Comparison of ENCODE assay signal across 1 cellular context in the genomic region with DNA sequence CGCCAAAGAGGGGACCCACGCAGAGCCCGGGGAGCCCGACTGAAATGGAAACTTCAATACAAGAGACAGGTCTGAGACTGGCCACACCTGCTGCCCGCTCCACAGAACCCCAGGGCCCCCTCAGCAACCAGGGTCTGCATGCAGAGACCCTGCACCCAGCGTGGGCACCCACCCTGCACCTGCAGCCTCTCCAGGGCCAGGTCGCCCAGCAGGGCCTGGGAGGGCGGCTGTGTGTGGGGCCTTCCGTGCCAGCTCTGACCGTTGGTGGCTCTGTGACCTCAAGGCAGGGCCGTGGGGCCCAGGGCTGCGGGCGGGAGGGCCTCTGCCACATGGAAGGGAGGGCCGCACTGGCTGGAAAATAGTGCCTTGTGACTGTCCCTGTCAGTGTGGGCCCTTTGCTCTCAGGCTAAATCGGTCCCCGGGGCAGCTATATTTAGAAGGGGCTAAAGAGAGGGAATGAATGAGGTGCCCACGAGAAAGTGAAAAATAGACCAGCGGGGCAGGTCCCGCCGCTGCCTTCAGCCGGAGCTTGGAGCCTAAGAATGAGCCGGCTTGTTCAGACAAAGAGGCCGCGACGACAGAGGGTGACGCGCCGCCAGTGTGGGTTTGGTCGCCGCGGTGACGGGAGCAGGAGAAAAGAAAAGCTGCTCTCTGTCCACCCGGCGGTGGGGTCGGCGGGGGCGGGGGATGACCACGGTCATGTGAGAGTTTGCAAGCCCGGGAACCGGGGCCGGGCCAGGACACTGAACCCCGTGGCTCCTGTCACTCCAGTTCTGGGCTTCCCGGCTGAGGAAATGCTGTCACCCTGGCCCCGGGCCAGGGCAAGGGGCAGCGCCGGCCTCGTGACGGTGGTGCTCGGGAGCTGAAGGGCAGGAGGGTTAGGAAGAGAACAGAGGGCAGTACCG.
A peak's percentile ranks its signal among the peaks of the same experiment; 100 is the strongest.
TF ChIP-seq lines count a peak whose summit lies in the region.

No MANE protein-coding gene starts in this region.

TF ChIP-seq in HepG2, 621 proteins besides CTCF, POLR2A, EP300 and RAD21 (continued from another document and continues in another):
- TF ChIP-seq, protein P1, sequence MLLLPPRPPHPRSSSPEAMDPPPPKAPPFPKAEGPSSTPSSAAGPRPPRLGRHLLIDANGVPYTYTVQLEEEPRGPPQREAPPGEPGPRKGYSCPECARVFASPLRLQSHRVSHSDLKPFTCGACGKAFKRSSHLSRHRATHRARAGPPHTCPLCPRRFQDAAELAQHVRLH (CRISPR knock-in tag; IDR thresholded peaks at IDR 0.05; ENCODE audit: borderline replicate concordance, low read depth): no peak
- TF ChIP-seq MZF1 (CRISPR knock-in tag; IDR thresholded peaks at IDR 0.05; ENCODE audit: borderline replicate concordance) (no peak), NR2F2 (IDR thresholded peaks at IDR 0.05; ENCODE audit: borderline replicate concordance, low read depth) (peak; percentile 22; the same call in 1 of the 2 replicates), ATRX (CRISPR knock-in tag; IDR thresholded peaks at IDR 0.05; ENCODE audit: borderline replicate concordance) (no peak), KDM2A (CRISPR knock-in tag; IDR thresholded peaks at IDR 0.05; ENCODE audit: borderline replicate concordance, low read depth) (peak; percentile 47; the same call in 1 of the 2 replicates), KDM5A (IDR thresholded peaks at IDR 0.05; ENCODE audit: borderline replicate concordance, low read length) (no peak), SRSF9 (IDR thresholded peaks at IDR 0.05; ENCODE audit: borderline replicate concordance, insufficient read depth, low read depth, low read length, poor library complexity, severe bottlenecking) (no peak), SIN3A (IDR thresholded peaks at IDR 0.05; ENCODE audit: borderline replicate concordance, low read depth, low read length) (peak; percentile 74), ZNF598 (CRISPR knock-in tag; IDR thresholded peaks at IDR 0.05; ENCODE audit: borderline replicate concordance) (peak; percentile 89; the same call in 1 of the 2 replicates), KLF15 (CRISPR knock-in tag; IDR thresholded peaks at IDR 0.05; ENCODE audit: borderline replicate concordance) (no peak), ZNF773 (CRISPR knock-in tag; IDR thresholded peaks at IDR 0.05; ENCODE audit: borderline replicate concordance) (no peak), ZNF768 (CRISPR knock-in tag; IDR thresholded peaks at IDR 0.05) (peak; percentile 31; the same call in 1 of the 2 replicates), ZEB1 (IDR thresholded peaks at IDR 0.05; ENCODE audit: insufficient replicate concordance, low read depth) (peak; percentile 9), ZNF430 (CRISPR knock-in tag; IDR thresholded peaks at IDR 0.05) (0 out of 2 replicates have a peak, but pooled peaks have one; percentile 3), RXRB (CRISPR knock-in tag; IDR thresholded peaks at IDR 0.05; ENCODE audit: borderline replicate concordance) (peak; percentile 88), TAF1 (CRISPR knock-in tag; IDR thresholded peaks at IDR 0.05) (peak; percentile 25; the same call in 1 of the 2 replicates), RBM22 (optimal IDR thresholded peaks at IDR 0.05; ENCODE audit: low read length) (peak; percentile 59), HNRNPLL (IDR thresholded peaks at IDR 0.05; ENCODE audit: low read depth, low read length, poor library complexity, severe bottlenecking) (peak; percentile 23), KLF9 (CRISPR knock-in tag; IDR thresholded peaks at IDR 0.05; ENCODE audit: low read depth) (no peak), MEF2D (CRISPR knock-in tag; IDR thresholded peaks at IDR 0.05) (peak; percentile 69; the same call in 1 of the 2 replicates), ZFAT (CRISPR knock-in tag; conservative IDR thresholded peaks at IDR 0.05) (0 out of 2 replicates have a peak, but pooled peaks have one; percentile 43), AGO2 (optimal IDR thresholded peaks at IDR 0.05; ENCODE audit: low read depth, low read length) (peak; percentile 96), BORCS8-MEF2B (CRISPR knock-in tag; IDR thresholded peaks at IDR 0.05) (peak; percentile 57; the same call in 1 of the 2 replicates), HCFC1 (IDR thresholded peaks at IDR 0.05; ENCODE audit: low read depth, low read length) (no peak), ZNF703 (CRISPR knock-in tag; IDR thresholded peaks at IDR 0.05; ENCODE audit: borderline replicate concordance) (peak; percentile 40; the same call in 1 of the 2 replicates), ZNF547 (CRISPR knock-in tag; IDR thresholded peaks at IDR 0.05) (peak; percentile 75; the same call in 1 of the 2 replicates), GATAD2A (CRISPR knock-in tag; IDR thresholded peaks at IDR 0.05) (peak; percentile 40), JUN (CRISPR knock-in tag; IDR thresholded peaks at IDR 0.05) (no peak), ZNF607 (CRISPR knock-in tag; IDR thresholded peaks at IDR 0.05; ENCODE audit: borderline replicate concordance) (peak; percentile 70; the same call in 1 of the 2 replicates), KLF6 (CRISPR knock-in tag; IDR thresholded peaks at IDR 0.05) (peak; percentile 62), CBX5 (CRISPR knock-in tag; IDR thresholded peaks at IDR 0.05; ENCODE audit: borderline replicate concordance) (0 out of 2 replicates have a peak, but pooled peaks have one; percentile 32), ZNF761 (CRISPR knock-in tag; conservative IDR thresholded peaks at IDR 0.05) (no peak), TBX3 (IDR thresholded peaks at IDR 0.05; ENCODE audit: borderline replicate concordance) (no peak), KAT8 (CRISPR knock-in tag; IDR thresholded peaks at IDR 0.05) (peak; percentile 64), IRF2 (CRISPR knock-in tag; IDR thresholded peaks at IDR 0.05) (peak; percentile 29; the same call in 1 of the 2 replicates), ZNF10 (CRISPR knock-in tag; IDR thresholded peaks at IDR 0.05; ENCODE audit: borderline replicate concordance, low read depth) (no peak), HNF4G (IDR thresholded peaks at IDR 0.05; ENCODE audit: borderline replicate concordance, low read depth, low read length) (no peak; the same call in 1 of the 2 replicates), HNF4G (CRISPR knock-in tag; IDR thresholded peaks at IDR 0.05; ENCODE audit: borderline replicate concordance, low read depth) (0 out of 2 replicates have a peak, but pooled peaks have one; percentile 9), ZFP1 (CRISPR knock-in tag; IDR thresholded peaks at IDR 0.05) (no peak)
- TF ChIP-seq, protein P2, sequence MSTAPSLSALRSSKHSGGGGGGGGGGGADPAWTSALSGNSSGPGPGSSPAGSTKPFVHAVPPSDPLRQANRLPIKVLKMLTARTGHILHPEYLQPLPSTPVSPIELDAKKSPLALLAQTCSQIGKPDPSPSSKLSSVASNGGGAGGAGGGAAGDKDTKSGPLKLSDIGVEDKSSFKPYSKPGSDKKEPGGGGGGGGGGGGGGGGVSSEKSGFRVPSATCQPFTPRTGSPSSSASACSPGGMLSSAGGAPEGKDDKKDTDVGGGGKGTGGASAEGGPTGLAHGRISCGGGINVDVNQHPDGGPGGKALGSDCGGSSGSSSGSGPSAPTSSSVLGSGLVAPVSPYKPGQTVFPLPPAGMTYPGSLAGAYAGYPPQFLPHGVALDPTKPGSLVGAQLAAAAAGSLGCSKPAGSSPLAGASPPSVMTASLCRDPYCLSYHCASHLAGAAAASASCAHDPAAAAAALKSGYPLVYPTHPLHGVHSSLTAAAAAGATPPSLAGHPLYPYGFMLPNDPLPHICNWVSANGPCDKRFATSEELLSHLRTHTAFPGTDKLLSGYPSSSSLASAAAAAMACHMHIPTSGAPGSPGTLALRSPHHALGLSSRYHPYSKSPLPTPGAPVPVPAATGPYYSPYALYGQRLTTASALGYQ (CRISPR knock-in tag; IDR thresholded peaks at IDR 0.05): peak; percentile 70
- TF ChIP-seq, protein P3, sequence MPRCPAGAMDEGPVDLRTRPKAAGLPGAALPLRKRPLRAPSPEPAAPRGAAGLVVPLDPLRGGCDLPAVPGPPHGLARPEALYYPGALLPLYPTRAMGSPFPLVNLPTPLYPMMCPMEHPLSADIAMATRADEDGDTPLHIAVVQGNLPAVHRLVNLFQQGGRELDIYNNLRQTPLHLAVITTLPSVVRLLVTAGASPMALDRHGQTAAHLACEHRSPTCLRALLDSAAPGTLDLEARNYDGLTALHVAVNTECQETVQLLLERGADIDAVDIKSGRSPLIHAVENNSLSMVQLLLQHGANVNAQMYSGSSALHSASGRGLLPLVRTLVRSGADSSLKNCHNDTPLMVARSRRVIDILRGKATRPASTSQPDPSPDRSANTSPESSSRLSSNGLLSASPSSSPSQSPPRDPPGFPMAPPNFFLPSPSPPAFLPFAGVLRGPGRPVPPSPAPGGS (CRISPR knock-in tag; IDR thresholded peaks at IDR 0.05): no peak
- TF ChIP-seq, protein P4, sequence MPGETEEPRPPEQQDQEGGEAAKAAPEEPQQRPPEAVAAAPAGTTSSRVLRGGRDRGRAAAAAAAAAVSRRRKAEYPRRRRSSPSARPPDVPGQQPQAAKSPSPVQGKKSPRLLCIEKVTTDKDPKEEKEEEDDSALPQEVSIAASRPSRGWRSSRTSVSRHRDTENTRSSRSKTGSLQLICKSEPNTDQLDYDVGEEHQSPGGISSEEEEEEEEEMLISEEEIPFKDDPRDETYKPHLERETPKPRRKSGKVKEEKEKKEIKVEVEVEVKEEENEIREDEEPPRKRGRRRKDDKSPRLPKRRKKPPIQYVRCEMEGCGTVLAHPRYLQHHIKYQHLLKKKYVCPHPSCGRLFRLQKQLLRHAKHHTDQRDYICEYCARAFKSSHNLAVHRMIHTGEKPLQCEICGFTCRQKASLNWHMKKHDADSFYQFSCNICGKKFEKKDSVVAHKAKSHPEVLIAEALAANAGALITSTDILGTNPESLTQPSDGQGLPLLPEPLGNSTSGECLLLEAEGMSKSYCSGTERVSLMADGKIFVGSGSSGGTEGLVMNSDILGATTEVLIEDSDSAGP (CRISPR knock-in tag; IDR thresholded peaks at IDR 0.05; ENCODE audit: borderline replicate concordance): peak; percentile 64; the same call in 1 of the 2 replicates
- TF ChIP-seq, protein P5, sequence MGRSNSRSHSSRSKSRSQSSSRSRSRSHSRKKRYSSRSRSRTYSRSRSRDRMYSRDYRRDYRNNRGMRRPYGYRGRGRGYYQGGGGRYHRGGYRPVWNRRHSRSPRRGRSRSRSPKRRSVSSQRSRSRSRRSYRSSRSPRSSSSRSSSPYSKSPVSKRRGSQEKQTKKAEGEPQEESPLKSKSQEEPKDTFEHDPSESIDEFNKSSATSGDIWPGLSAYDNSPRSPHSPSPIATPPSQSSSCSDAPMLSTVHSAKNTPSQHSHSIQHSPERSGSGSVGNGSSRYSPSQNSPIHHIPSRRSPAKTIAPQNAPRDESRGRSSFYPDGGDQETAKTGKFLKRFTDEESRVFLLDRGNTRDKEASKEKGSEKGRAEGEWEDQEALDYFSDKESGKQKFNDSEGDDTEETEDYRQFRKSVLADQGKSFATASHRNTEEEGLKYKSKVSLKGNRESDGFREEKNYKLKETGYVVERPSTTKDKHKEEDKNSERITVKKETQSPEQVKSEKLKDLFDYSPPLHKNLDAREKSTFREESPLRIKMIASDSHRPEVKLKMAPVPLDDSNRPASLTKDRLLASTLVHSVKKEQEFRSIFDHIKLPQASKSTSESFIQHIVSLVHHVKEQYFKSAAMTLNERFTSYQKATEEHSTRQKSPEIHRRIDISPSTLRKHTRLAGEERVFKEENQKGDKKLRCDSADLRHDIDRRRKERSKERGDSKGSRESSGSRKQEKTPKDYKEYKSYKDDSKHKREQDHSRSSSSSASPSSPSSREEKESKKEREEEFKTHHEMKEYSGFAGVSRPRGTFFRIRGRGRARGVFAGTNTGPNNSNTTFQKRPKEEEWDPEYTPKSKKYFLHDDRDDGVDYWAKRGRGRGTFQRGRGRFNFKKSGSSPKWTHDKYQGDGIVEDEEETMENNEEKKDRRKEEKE (IDR thresholded peaks at IDR 0.05): no peak
- TF ChIP-seq, protein P6, sequence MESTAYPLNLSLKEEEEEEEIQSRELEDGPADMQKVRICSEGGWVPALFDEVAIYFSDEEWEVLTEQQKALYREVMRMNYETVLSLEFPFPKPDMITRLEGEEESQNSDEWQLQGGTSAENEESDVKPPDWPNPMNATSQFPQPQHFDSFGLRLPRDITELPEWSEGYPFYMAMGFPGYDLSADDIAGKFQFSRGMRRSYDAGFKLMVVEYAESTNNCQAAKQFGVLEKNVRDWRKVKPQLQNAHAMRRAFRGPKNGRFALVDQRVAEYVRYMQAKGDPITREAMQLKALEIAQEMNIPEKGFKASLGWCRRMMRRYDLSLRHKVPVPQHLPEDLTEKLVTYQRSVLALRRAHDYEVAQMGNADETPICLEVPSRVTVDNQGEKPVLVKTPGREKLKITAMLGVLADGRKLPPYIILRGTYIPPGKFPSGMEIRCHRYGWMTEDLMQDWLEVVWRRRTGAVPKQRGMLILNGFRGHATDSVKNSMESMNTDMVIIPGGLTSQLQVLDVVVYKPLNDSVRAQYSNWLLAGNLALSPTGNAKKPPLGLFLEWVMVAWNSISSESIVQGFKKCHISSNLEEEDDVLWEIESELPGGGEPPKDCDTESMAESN (CRISPR knock-in tag; conservative IDR thresholded peaks at IDR 0.05): peak; percentile 73; the same call in 1 of the 2 replicates
- TF ChIP-seq, protein P7, sequence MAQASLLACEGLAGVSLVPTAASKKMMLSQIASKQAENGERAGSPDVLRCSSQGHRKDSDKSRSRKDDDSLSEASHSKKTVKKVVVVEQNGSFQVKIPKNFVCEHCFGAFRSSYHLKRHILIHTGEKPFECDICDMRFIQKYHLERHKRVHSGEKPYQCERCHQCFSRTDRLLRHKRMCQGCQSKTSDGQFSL (CRISPR knock-in tag; IDR thresholded peaks at IDR 0.05): 0 out of 2 replicates have a peak, but pooled peaks have one; percentile 19
- TF ChIP-seq, protein P8, sequence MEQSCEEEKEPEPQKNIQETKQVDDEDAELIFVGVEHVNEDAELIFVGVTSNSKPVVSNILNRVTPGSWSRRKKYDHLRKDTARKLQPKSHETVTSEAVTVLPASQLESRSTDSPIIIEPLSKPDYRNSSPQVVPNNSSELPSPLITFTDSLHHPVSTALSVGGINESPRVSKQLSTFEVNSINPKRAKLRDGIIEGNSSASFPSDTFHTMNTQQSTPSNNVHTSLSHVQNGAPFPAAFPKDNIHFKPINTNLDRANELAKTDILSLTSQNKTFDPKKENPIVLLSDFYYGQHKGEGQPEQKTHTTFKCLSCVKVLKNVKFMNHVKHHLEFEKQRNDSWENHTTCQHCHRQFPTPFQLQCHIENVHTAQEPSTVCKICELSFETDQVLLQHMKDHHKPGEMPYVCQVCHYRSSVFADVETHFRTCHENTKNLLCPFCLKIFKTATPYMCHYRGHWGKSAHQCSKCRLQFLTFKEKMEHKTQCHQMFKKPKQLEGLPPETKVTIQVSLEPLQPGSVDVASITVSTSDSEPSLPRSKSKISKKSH (CRISPR knock-in tag; IDR thresholded peaks at IDR 0.05; ENCODE audit: borderline replicate concordance): 0 out of 2 replicates have a peak, but pooled peaks have one; percentile 47
- TF ChIP-seq, protein P9, sequence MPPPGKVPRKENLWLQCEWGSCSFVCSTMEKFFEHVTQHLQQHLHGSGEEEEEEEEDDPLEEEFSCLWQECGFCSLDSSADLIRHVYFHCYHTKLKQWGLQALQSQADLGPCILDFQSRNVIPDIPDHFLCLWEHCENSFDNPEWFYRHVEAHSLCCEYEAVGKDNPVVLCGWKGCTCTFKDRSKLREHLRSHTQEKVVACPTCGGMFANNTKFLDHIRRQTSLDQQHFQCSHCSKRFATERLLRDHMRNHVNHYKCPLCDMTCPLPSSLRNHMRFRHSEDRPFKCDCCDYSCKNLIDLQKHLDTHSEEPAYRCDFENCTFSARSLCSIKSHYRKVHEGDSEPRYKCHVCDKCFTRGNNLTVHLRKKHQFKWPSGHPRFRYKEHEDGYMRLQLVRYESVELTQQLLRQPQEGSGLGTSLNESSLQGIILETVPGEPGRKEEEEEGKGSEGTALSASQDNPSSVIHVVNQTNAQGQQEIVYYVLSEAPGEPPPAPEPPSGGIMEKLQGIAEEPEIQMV (CRISPR knock-in tag; IDR thresholded peaks at IDR 0.05; ENCODE audit: low read depth): no peak
